1 cellular context compared by ENCODE assay signal in the genomic region with DNA sequence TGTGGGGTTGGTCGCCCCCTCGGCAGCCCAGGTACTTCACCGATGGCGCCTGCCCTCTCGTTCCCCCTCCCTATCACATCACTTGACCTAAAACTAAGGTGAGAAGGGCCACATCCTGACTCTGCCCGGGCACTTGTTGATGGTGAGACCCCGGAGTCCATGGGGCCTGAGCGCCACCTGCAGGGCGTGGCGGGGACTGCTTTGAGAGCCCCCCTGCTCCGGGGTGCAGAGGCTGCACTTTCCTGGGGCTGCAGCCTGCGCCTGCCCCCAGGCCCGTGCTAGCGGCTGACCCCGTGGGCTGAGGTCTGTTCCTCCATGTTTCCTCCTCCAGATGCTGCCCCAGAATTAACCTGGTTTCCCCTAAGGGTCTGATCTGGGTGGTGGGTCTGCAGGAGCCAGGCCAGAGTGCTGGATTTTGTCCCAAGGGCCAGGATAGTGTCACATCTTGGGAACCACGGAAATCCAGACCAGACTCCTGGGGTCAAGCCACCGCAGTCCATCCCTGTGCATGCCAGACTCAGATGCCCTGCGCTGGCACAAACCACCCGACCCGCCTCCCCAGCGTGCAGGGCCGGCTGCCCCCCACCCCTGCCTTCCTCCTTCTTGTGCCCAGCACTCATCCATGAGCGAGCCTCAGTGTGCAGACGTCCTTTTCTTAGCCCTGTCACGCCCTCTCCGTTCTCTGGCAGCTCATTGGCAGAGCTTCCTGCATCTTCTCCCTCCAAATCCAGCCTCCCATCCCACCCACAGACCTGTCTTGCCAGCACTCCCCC.
TF ChIP-seq lines count a peak whose summit lies in the region.

No MANE protein-coding gene starts in this region.

TF ChIP-seq in K562, 482 proteins besides CTCF, POLR2A, EP300 and RAD21 (continued from another document):
- peak; percentile 44; the same call in 1 of the 2 replicates for TF ChIP-seq RBFOX2 (IDR thresholded peaks at IDR 0.05; ENCODE audit: low read depth, low read length)
- TF ChIP-seq RB1 (IDR thresholded peaks at IDR 0.05; ENCODE audit: low read depth) = peak; percentile 43; the same call in 1 of the 2 replicates
